10 cellular contexts compared by ENCODE assay signal in the genomic region with DNA sequence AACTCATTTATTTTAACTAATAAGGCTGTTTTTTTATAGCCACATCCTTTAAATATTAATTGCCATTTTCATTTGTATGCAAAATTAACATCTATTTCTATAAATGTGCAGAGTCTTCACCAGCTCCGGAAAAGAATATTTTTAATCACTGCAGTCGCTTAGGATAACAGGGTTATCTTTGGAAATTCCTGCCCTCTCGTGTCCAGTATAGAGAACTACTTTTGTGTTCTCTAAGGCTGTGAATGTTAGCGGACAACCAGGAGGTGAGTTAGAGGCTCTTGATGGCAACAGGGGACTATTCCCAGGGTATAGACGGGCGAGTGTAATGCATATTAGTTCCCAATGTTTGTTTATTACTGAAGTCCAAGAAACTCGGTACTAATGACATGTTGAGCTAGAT. TPM values are rescaled to one million over a fixed set of nuclear protein-coding genes. Genes with fewer than 3 reads are reported as not detected.
DNase-seq lines count a peak whose midpoint lies in the region; ATAC-seq and TF ChIP-seq lines count a peak whose summit lies in the region.
"Had no signal": no experiment of that assay in that cellular context is flagged by ENCODE, and none has a peak within 500 bp of the region (broad histone marks: within the 10 kb centered on the region; RNA-seq: fewer than 3 reads in every experiment).

No MANE protein-coding gene starts in this region.

- H3K27ac ChIP-seq in RWPE2 (ENCODE audit: poor library complexity, severe bottlenecking) = no peak overlapping the region

- H3K36me3 ChIP-seq in RWPE2 (ENCODE audit: low read depth) = no peaks in the 10 kb centered on the region

- no peaks in the 10 kb centered on the region for H3K4me1 ChIP-seq in RWPE2 (ENCODE audit: insufficient read depth, poor library complexity, severe bottlenecking)

- no peaks in the 10 kb centered on the region for H3K27me3 ChIP-seq in RWPE2 (ENCODE audit: insufficient read depth, poor library complexity, severe bottlenecking)

- ATAC-seq in RWPE2 (ENCODE audit: low read depth) (no peak), esophagus mucosa (no peak)

- H3K4me3 ChIP-seq in RWPE2 (ENCODE audit: severe bottlenecking) = no peak overlapping the region

- DNase-seq in NCI-H1092 treated with DMSO at 0.1 percent for 48 hours (lab: John Stamatoyannopoulos, UW) = peak; percentile 37
- DNase-seq in NCI-H1092 (lab: John Stamatoyannopoulos, UW) = no peak
- no peak for DNase-seq in RWPE2 (ENCODE audit: low spot score)
- DNase-seq in glomerular visceral epithelial cell (ENCODE audit: extremely low spot score) = peak; percentile 23
- DNase-seq in stromal cell of bone marrow (ENCODE audit: low read depth) = peak; percentile 10
- no peak for DNase-seq in germinal center (ENCODE audit: low spot score)
- no peak for DNase-seq in globus pallidus (ENCODE audit: low spot score)
- DNase-seq: activated CD8-positive, alpha-beta memory T cell treated with anti-CD3 and anti-CD28 coated beads for 24 hours; effector CD4-positive, alpha-beta T cell had no signal

- TF ChIP-seq CTCF in RWPE2 (IDR thresholded peaks at IDR 0.05; ENCODE audit: poor library complexity, severe bottlenecking) = peak; percentile 4

- no peaks in the 10 kb centered on the region for H3K9me3 ChIP-seq in RWPE2 (ENCODE audit: severe bottlenecking)

RNA-seq across cellular contexts. Expression of gene GGTA1, which starts 59.4 kb away (rescaled TPM):
- total RNA-seq in esophagus mucosa = 7.1 TPM

Comparison
In these comparisons a context has a peak if more than half of its experiments do, and no peak if none do; other contexts are left out.
1. DNase-seq: peak in NCI-H1092 treated with DMSO at 0.1 percent for 48 hours (single experiment), glomerular visceral epithelial cell (single experiment) and stromal cell of bone marrow (single experiment); none in NCI-H1092 (single experiment), RWPE2 (single experiment), germinal center (single experiment) and globus pallidus (single experiment).